Comparison of ENCODE assay signal across 17 cellular contexts in the genomic region with DNA sequence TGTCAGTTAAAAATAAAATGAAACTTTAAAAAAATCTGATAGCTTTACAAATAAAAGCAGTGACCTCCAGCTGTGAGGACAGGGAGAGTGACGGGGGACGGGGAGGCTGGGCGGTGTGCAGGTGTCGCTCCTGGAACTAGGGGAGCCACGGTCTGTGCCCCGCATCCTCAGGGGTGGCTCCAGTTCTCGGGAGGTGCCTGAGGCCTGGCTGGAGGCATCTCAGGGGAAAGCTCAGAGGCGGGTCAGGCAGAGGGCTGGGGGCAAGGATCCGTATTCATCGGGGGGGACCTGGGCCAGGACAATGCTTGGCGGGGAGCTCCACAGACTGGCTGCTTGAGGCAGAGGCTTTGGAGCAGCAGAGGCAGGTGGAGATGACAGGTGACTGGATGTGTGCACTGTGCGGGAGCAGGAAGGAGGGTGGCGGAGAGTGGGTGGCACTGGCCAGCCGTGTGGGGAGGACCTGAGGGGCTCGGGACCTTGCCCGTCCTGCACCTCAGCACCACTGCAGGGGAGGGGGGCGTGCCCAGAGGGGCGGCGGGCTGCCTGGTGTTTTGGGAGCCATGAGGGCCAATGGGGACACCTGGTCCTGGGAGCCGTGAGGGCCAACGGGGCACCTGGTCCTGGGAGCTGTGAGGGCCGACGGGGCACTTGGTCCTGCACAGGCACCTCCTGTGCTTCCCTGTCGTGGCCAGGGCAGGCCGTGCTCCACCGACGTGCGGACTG. TPM values are rescaled to one million over a fixed set of nuclear protein-coding genes. Genes with fewer than 3 reads are reported as not detected.
A peak's percentile ranks its signal among the peaks of the same experiment; 100 is the strongest.
DNase-seq lines count a peak whose midpoint lies in the region; ATAC-seq, FAIRE-seq and TF ChIP-seq lines count a peak whose summit lies in the region.
"Had no signal": no experiment of that assay in that cellular context is flagged by ENCODE, and none has a peak within 500 bp of the region (broad histone marks: within the 10 kb centered on the region; RNA-seq: fewer than 3 reads in every experiment).

No MANE protein-coding gene starts in this region.

- no peak overlapping the region for H3K27ac ChIP-seq in right cardiac atrium (ENCODE audit: low read length)
- H3K27ac ChIP-seq in gastroesophageal sphincter, result peak overlapping the region in 3 of 4 donors; percentile 80 to 94 (median 88)
- H3K27ac ChIP-seq in trophoblast cell (ENCODE audit: low read depth, low read length), result peak overlapping the region; percentile 91
- H3K27ac ChIP-seq in small intestine (ENCODE audit: low read depth in 1 of 2, low read length in 1 of 2), result no peak overlapping the region
- H3K27ac ChIP-seq: A549 had no signal

- intact Hi-C loops in right cardiac atrium (cut with DNase I) (no loop called here), cardiac septum (cut with DNase I) (no loop called here)

- H3K4me1 ChIP-seq in right cardiac atrium (ENCODE audit: control insufficient read depth, insufficient read depth, low read length) (no peaks in the 10 kb centered on the region), gastroesophageal sphincter (peaks cover 0 to 86% (median 44%) of the 10 kb centered on the region in 3 donors), trophoblast cell (ENCODE audit: control insufficient read depth in 1 of 2, insufficient read depth in 2 of 2, low read length in 2 of 2) (peaks cover 77 to 84% of the 10 kb centered on the region in 2 experiments), small intestine (ENCODE audit: control insufficient read depth in 2 of 2, insufficient read depth in 1 of 2, low read depth in 1 of 2, low read length in 1 of 2) (peaks cover 3 to 10% of the 10 kb centered on the region in 2 donors)

- 95% methylated on average over 28 of the region's 28 CpGs for WGBS in right cardiac atrium
- WGBS in gastroesophageal sphincter (ENCODE audit: low coverage in 1 of 2), 2 donors, result 60 to 95% methylated on average over 1 to 13 of the region's 28 CpGs
- WGBS in trophoblast cell (ENCODE audit: extremely low coverage, insufficient coverage, insufficient read length), result no CpG with 5 or more reads among the region's 28 CpGs
- WGBS in small intestine, 3 donors, result 85 to 92% (median 91%) methylated on average over 20 to 28 of the region's 28 CpGs

- H3K36me3 ChIP-seq in gastroesophageal sphincter (peaks cover 0 to 15% of the 10 kb centered on the region in 2 donors), trophoblast cell (ENCODE audit: control insufficient read depth in 1 of 2, insufficient read depth in 2 of 2, low read length in 2 of 2) (peaks cover 44 to 48% of the 10 kb centered on the region in 2 experiments), small intestine (ENCODE audit: control insufficient read depth in 2 of 2, insufficient read depth in 2 of 2, low read length in 2 of 2) (peaks cover 2 to 5% of the 10 kb centered on the region in 2 donors)

- H4K91ac ChIP-seq in trophoblast cell (ENCODE audit: low read depth, low read length), result peak overlapping the region; percentile 74

- H2BK5ac ChIP-seq in trophoblast cell (ENCODE audit: low read depth, low read length, poor library complexity), result peak overlapping the region; percentile 35

- peak overlapping the region; percentile 82 for H2BK120ac ChIP-seq in trophoblast cell (ENCODE audit: insufficient read depth, low read length, poor library complexity)

- H3K18ac ChIP-seq in trophoblast cell (ENCODE audit: low read length), result peak overlapping the region; percentile 40

- peaks cover 65% of the 10 kb centered on the region for H3K79me2 ChIP-seq in trophoblast cell (ENCODE audit: control insufficient read depth, insufficient read depth, low read length, poor library complexity)

- no peak for TF ChIP-seq CTCF in gastroesophageal sphincter (IDR thresholded peaks at IDR 0.05)

- peak overlapping the region; percentile 58 for H2BK12ac ChIP-seq in trophoblast cell (ENCODE audit: low read length)

- no peak overlapping the region for H3K4me3 ChIP-seq in right cardiac atrium (ENCODE audit: low read length)
- no peak overlapping the region for H3K4me3 ChIP-seq in gastroesophageal sphincter
- H3K4me3 ChIP-seq in trophoblast cell (ENCODE audit: low read depth, low read length), result no peak overlapping the region
- no peak overlapping the region for H3K4me3 ChIP-seq in small intestine (ENCODE audit: low read depth in 1 of 2, low read length in 2 of 2)
- H3K4me3 ChIP-seq: A549, SK-N-MC had no signal

- ATAC-seq in right cardiac atrium (no peak), gastroesophageal sphincter (no peak), GM21360 (IDR thresholded peaks at IDR 0.05; ENCODE audit: unreplicated experiment) (no peak)
- ATAC-seq: A549, esophagus mucosa had no signal

- no peak overlapping the region for H4K12ac ChIP-seq in trophoblast cell (ENCODE audit: low read depth, low read length)

- H2AK5ac ChIP-seq in trophoblast cell (ENCODE audit: low read length), result peak overlapping the region; percentile 70

- H4K8ac ChIP-seq in trophoblast cell (ENCODE audit: low read depth, low read length), result peak overlapping the region; percentile 24

- H3K14ac ChIP-seq in trophoblast cell (ENCODE audit: low read length), result peak overlapping the region; percentile 38

- FAIRE-seq in small intestine (lab: Jason Lieb, UNC), result no peak
- FAIRE-seq: A549, TTC549 had no signal

- no peak overlapping the region for H2AFZ ChIP-seq in trophoblast cell (ENCODE audit: insufficient read depth, low read length, poor library complexity)

- no peak for TF ChIP-seq POLR2A in gastroesophageal sphincter (IDR thresholded peaks at IDR 0.05)

- H3K27me3 ChIP-seq in right cardiac atrium (ENCODE audit: control insufficient read depth, insufficient read depth) (no peaks in the 10 kb centered on the region), gastroesophageal sphincter (no peaks in the 10 kb centered on the region), trophoblast cell (ENCODE audit: insufficient read depth, low read length) (no peaks in the 10 kb centered on the region), small intestine (ENCODE audit: control insufficient read depth in 2 of 2, insufficient read depth in 2 of 2, low read length in 2 of 2) (no peaks in the 10 kb centered on the region)

- DNase-seq in right cardiac atrium (peak in 2 of 3 donors; percentile 38 to 49), cardiac septum (ENCODE audit: low spot score) (no peak), trophoblast cell (no peak), NCI-H748 (lab: John Stamatoyannopoulos, UW; ENCODE audit: unreplicated experiment) (no peak), small intestine (no peak), NCI-H2196 treated with DMSO at 0.1 percent for 48 hours (lab: John Stamatoyannopoulos, UW; ENCODE audit: unreplicated experiment) (no peak)
- DNase-seq: activated CD4-positive, alpha-beta T cell treated with anti-CD3 and anti-CD28 coated beads, Interleukin-2, amount 50 U/mL, for 48 hours; activated T-cell treated with anti-CD3 and anti-CD28 coated beads, Interleukin-2, amount 50 U/mL, for 48 hours; GF-D8; NCI-H1048; NCI-H2171 treated with DMSO at 0.1 percent for 48 hours had no signal

- H3K9me3 ChIP-seq in right cardiac atrium (ENCODE audit: control insufficient read depth, low read length) (no peaks in the 10 kb centered on the region), gastroesophageal sphincter (no peaks in the 10 kb centered on the region), trophoblast cell (ENCODE audit: insufficient read depth, low read depth, low read length) (peaks cover 2% of the 10 kb centered on the region), small intestine (ENCODE audit: control insufficient read depth, low read depth) (no peaks in the 10 kb centered on the region)
- H3K9me3 ChIP-seq: A549 had no signal

- no peak overlapping the region for H3K23ac ChIP-seq in trophoblast cell (ENCODE audit: low read length)

- no peak overlapping the region for H3K4me2 ChIP-seq in trophoblast cell (ENCODE audit: low read length)
- H3K4me2 ChIP-seq: A549 had no signal

- H3K9ac ChIP-seq in trophoblast cell (ENCODE audit: low read length), result no peak overlapping the region

- peaks cover 64% of the 10 kb centered on the region for H3K79me1 ChIP-seq in trophoblast cell (ENCODE audit: low read length)

- H3K4ac ChIP-seq in trophoblast cell (ENCODE audit: low read depth, low read length), result peak overlapping the region; percentile 57

- TF ChIP-seq EP300 in gastroesophageal sphincter (IDR thresholded peaks at IDR 0.05), result no peak

RNA-seq across cellular contexts. Expression of a gene that starts 13.2 kb away (rescaled TPM):
- total RNA-seq in right cardiac atrium (10 to 100 TPM in 2 of 4 donors, 1 to 10 TPM in 2; 7.0 to 10.6 (median 9.6) TPM), cardiac septum (14.3 TPM), gastroesophageal sphincter (10 to 100 TPM; 11.3 to 17.1 (median 14.8) TPM)
- polyA plus RNA-seq in right cardiac atrium (9.1 TPM), small intestine (10 to 100 TPM in 1 of 3 donors, 1 to 10 TPM in 2; 7.0 to 14.7 (median 9.2) TPM)
- 57.0 and 60.9 TPM in 2 replicates for polyA plus RNA-seq in trophoblast cell (2013)

Comparison
In these comparisons a context has a peak if more than half of its experiments do, and no peak if none do; other contexts are left out.
1. DNase-seq: peak in right cardiac atrium (2 of 3); none in cardiac septum (single experiment), trophoblast cell (0 of 2), NCI-H748 (single experiment), small intestine (single experiment) and NCI-H2196 treated with DMSO at 0.1 percent for 48 hours (single experiment).
2. H3K27ac ChIP-seq: peak in gastroesophageal sphincter (3 of 4) and trophoblast cell (single experiment); none in right cardiac atrium (single experiment) and small intestine (0 of 2).